24 cellular contexts compared by ENCODE assay signal in the genomic region with DNA sequence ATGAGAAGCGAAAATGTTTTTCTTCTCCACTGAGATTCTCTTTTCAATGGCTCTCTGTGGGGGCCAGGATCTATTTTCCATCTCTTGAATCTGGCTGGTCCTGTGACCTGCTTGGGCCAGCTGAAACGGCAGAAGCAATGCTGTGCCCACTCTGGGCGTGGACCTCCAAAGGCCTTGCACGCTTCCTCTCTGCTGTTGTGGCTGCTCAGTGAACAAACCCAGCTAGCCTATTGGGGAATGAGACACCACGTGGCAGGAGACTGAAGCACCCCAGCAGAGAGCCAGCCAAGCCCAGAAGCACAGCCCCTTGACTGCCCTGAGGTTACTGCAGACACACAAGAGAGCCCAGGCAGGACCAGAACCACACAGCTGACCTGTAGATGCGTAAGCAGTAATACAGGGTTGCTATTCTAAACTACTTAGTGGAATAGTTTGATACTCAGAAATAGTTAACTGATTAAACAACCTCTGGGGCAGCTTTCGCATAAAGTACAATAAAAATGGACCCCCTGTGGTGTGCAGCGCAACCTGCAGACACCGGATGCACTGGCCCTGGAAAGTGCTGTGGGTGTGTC.
DNase-seq lines count a peak whose midpoint lies in the region; ATAC-seq, FAIRE-seq and TF ChIP-seq lines count a peak whose summit lies in the region.
"Had no signal": no experiment of that assay in that cellular context is flagged by ENCODE, and none has a peak within 500 bp of the region (broad histone marks: within the 10 kb centered on the region; RNA-seq: fewer than 3 reads in every experiment).

No MANE protein-coding gene starts in this region.

- ATAC-seq in HepG2 (peak; percentile 46; the same call in 2 of the 3 replicates), right lobe of liver (no peak), HG02623 (IDR thresholded peaks at IDR 0.05; ENCODE audit: unreplicated experiment) (no peak), GM21526 (IDR thresholded peaks at IDR 0.05; ENCODE audit: low FRiP score, unreplicated experiment) (no peak)
- ATAC-seq: foreskin keratinocyte had no signal

- intact Hi-C loops in HepG2 (cut with micrococcal nuclease; ENCODE audit: unreplicated experiment) (no loop called here), right lobe of liver (cut with DNase I) (no loop called here)

- H3K4me1 ChIP-seq in HepG2 (ENCODE audit: insufficient read depth, low read length) (peaks cover 37% of the 10 kb centered on the region), right lobe of liver (peaks cover 0 to 8% (median 0%) of the 10 kb centered on the region in 4 donors), mesodermal cell (ENCODE audit: control insufficient read depth, insufficient read depth, low read length, poor library complexity, severe bottlenecking) (peaks cover 6% of the 10 kb centered on the region)
- H3K4me1 ChIP-seq: foreskin keratinocyte, stomach had no signal

- TF ChIP-seq POLR2A in HepG2 (IDR thresholded peaks at IDR 0.05; ENCODE audit: insufficient read depth in 1 of 2, low read depth in 2 of 2, low read length in 2 of 2) (no peak), right lobe of liver (IDR thresholded peaks at IDR 0.05) (no peak)

- in situ Hi-C loops in HepG2 (cut with HindIII; ENCODE audit: extremely low pct_ligation_motif_present, low pct_unique_long_range_greater_than_20kb), result no loop called here

- H3K9me3 ChIP-seq in HepG2 (ENCODE audit: low read length) (peaks cover 5% of the 10 kb centered on the region), right lobe of liver (peaks cover 0 to 2% (median 0%) of the 10 kb centered on the region in 4 donors), mesodermal cell (ENCODE audit: control insufficient read depth, low read length) (peaks cover 5% of the 10 kb centered on the region)

- no peak overlapping the region for H3K9ac ChIP-seq in HepG2 (ENCODE audit: insufficient read depth, low read depth, low read length)

- no peaks in the 10 kb centered on the region for H3K79me2 ChIP-seq in HepG2 (ENCODE audit: insufficient read depth, low read length)

- FAIRE-seq in HepG2 (lab: Jason Lieb, UNC), result no peak
- FAIRE-seq: islet of Langerhans had no signal

- no peak overlapping the region for H3K4me2 ChIP-seq in HepG2 (ENCODE audit: low read depth, low read length)
- H3K4me2 ChIP-seq: smooth muscle cell had no signal

- H4K20me1 ChIP-seq in HepG2 (ENCODE audit: insufficient read depth, low read length), result no peaks in the 10 kb centered on the region

- TF ChIP-seq CTCF in HepG2 (CRISPR knock-in tag; IDR thresholded peaks at IDR 0.05), result no peak
- TF ChIP-seq CTCF in right lobe of liver (IDR thresholded peaks at IDR 0.05), result no peak

- CTCF ChIA-PET in HepG2 (lab: Yijun Ruan, JAX; ENCODE audit: low intra/inter-chr PET ratio, low total read pairs), result no interaction called here

- TF ChIP-seq EP300 in HepG2 (IDR thresholded peaks at IDR 0.05; ENCODE audit: low read depth in 2 of 2, low read length in 2 of 2) (no peak), HepG2 (CRISPR knock-in tag; IDR thresholded peaks at IDR 0.05; ENCODE audit: borderline replicate concordance) (no peak)

- H2AFZ ChIP-seq in HepG2 (ENCODE audit: low read length), result no peak overlapping the region

- 92% methylated on average over 9 of the region's 9 CpGs for WGBS in HepG2 (ENCODE audit: low lambda C conversion rate)
- 83% methylated on average over 6 of the region's 9 CpGs for WGBS in right lobe of liver (ENCODE audit: insufficient coverage, low coverage, low lambda C conversion rate, missing lambda C conversion rate)
- 80 to 94% methylated on average over 6 to 8 of the region's 9 CpGs for WGBS in mesodermal cell (ENCODE audit: insufficient coverage in 2 of 2), 2 experiments

- POLR2A ChIA-PET in HepG2 (lab: Yijun Ruan, JAX), result no interaction called here

- no peak for DNase-seq in HepG2 (ENCODE audit: low spot score)
- no peak for DNase-seq in right lobe of liver
- peak; percentile 48 for DNase-seq in ecto neural progenitor cell (ENCODE audit: low spot score)
- no peak for DNase-seq in NCI-H1105 treated with DMSO at 0.1 percent for 48 hours (lab: John Stamatoyannopoulos, UW)
- DNase-seq in Kasumi-1 (lab: John Stamatoyannopoulos, UW), result no peak
- DNase-seq: 8988T; activated CD4-positive, alpha-beta memory T cell treated with anti-CD3 and anti-CD28 coated beads, Interleukin-2, amount 10 ng/mL, durations not matched to agents 7 days and 5 days; activated CD4-positive, CD25-positive, alpha-beta regulatory T cell; activated naive CD4-positive, alpha-beta T cell; amniotic stem cell; foreskin keratinocyte; mammary epithelial cell; MG63; NCI-H1694; NCI-H345; stimulated activated CD4-positive, alpha-beta T cell treated with anti-CD3 and anti-CD28 coated beads, Interleukin-4, amount 100 ng/mL, for 4 hours; stomach; T-helper 9 cell had no signal

- H3K27me3 ChIP-seq in HepG2 (ENCODE audit: control insufficient read depth in 1 of 2, insufficient read depth in 2 of 2, low read length in 2 of 2), result no peaks in the 10 kb centered on the region
- H3K27me3 ChIP-seq in right lobe of liver, result no peaks in the 10 kb centered on the region
- H3K27me3 ChIP-seq: foreskin keratinocyte, MG63, stomach had no signal

- H3K27ac ChIP-seq in HepG2 (ENCODE audit: extremely low read length, insufficient read depth, low read length), result no peak overlapping the region
- no peak overlapping the region for H3K27ac ChIP-seq in right lobe of liver
- H3K27ac ChIP-seq in mesodermal cell (ENCODE audit: low read depth, low read length, severe bottlenecking), result peak overlapping the region; percentile 23
- H3K27ac ChIP-seq: epithelial cell of prostate, foreskin keratinocyte, stomach had no signal

- H3K36me3 ChIP-seq in HepG2 (replicated peaks in 1 of 2; ENCODE audit: control insufficient read depth in 1 of 2, insufficient read depth in 2 of 2, low read length in 2 of 2) (no peaks in the 10 kb centered on the region), right lobe of liver (no peaks in the 10 kb centered on the region), mesodermal cell (ENCODE audit: control insufficient read depth, insufficient read depth, low read length) (no peaks in the 10 kb centered on the region)
- H3K36me3 ChIP-seq: MG63, stomach had no signal

- no peak for TF ChIP-seq RAD21 in HepG2 (CRISPR knock-in tag; IDR thresholded peaks at IDR 0.05)

- BruUV-seq in HepG2 (replicated peaks; lab: Mats Ljungman, UMichigan), result no TSS peak

- H3K4me3 ChIP-seq in HepG2 (replicated peaks in 1 of 3; ENCODE audit: insufficient read depth in 1 of 3, low read depth in 2 of 3, low read length in 3 of 3) (no peak overlapping the region), right lobe of liver (no peak overlapping the region), mesodermal cell (ENCODE audit: extremely low read depth, insufficient read depth, low read length, poor library complexity, severe bottlenecking) (no peak overlapping the region)
- H3K4me3 ChIP-seq: MG63, smooth muscle cell, stomach had no signal

TF ChIP-seq in HepG2, 621 proteins besides CTCF, POLR2A, EP300 and RAD21 (continues in another document):
- no peak for TF ChIP-seq KLF13 (CRISPR knock-in tag; IDR thresholded peaks at IDR 0.05)
- TF ChIP-seq, protein P1, sequence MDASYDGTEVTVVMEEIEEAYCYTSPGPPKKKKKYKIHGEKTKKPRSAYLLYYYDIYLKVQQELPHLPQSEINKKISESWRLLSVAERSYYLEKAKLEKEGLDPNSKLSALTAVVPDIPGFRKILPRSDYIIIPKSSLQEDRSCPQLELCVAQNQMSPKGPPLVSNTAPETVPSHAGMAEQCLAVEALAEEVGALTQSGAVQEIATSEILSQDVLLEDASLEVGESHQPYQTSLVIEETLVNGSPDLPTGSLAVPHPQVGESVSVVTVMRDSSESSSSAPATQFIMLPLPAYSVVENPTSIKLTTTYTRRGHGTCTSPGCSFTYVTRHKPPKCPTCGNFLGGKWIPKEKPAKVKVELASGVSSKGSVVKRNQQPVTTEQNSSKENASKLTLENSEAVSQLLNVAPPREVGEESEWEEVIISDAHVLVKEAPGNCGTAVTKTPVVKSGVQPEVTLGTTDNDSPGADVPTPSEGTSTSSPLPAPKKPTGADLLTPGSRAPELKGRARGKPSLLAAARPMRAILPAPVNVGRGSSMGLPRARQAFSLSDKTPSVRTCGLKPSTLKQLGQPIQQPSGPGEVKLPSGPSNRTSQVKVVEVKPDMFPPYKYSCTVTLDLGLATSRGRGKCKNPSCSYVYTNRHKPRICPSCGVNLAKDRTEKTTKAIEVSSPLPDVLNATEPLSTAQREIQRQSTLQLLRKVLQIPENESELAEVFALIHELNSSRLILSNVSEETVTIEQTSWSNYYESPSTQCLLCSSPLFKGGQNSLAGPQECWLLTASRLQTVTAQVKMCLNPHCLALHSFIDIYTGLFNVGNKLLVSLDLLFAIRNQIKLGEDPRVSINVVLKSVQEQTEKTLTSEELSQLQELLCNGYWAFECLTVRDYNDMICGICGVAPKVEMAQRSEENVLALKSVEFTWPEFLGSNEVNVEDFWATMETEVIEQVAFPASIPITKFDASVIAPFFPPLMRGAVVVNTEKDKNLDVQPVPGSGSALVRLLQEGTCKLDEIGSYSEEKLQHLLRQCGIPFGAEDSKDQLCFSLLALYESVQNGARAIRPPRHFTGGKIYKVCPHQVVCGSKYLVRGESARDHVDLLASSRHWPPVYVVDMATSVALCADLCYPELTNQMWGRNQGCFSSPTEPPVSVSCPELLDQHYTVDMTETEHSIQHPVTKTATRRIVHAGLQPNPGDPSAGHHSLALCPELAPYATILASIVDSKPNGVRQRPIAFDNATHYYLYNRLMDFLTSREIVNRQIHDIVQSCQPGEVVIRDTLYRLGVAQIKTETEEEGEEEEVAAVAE (CRISPR knock-in tag; IDR thresholded peaks at IDR 0.05; ENCODE audit: borderline replicate concordance), result no peak
